18 cellular contexts compared by ENCODE assay signal in the genomic region with DNA sequence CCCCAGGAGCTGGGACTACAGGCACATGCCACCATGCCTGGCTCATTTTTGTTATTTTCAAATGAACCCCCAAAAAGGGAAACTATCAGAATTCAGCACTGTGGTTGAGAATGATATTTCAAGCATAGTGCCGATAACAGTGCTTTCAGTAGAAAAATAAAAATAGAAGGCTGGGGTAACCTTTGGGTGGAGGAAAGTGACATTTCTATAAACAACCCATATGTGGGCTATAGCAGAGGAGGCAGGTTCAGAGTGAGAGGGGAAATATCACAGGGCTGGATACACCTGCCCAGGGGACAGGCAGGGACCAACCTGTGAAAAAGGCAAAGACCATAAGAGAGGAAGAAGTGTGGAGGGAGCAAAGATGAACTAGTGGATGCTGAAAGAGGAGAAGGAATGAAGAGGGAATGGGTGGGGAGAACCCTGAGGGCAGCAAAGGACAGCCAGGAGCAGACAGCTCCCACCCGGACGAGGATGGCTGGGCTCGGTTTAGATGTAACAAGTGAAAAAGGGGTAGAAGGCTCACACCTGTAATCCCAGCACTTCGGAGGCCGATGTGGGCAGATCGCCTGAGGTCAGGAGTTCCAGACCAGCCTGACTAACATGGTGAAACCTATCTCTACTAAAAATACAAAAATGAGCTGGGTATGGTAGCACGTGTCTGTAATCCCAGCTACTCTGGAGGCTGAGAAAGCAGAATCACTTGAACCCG. TPM values are rescaled to one million over a fixed set of nuclear protein-coding genes. Genes with fewer than 3 reads are reported as not detected.
DNase-seq lines count a peak whose midpoint lies in the region; ATAC-seq and TF ChIP-seq lines count a peak whose summit lies in the region.
"Had no signal": no experiment of that assay in that cellular context is flagged by ENCODE, and none has a peak within 500 bp of the region (broad histone marks: within the 10 kb centered on the region; RNA-seq: fewer than 3 reads in every experiment).

No MANE protein-coding gene starts in this region.

- H3K4me1 Mint-ChIP-seq in activated T-helper 2 cell treated with anti-CD3 and anti-CD28 coated beads, Interferon-gamma antibody, Interleukin-2, Interleukin-4, amounts not matched to agents 10 μg/mL and 5 μg/mL and 100 μg/mL, durations not matched to agents 14 hours and 24 hours and 36 hours (ENCODE audit: low read depth) = peaks cover 46% of the 10 kb centered on the region
- H3K4me1 Mint-ChIP-seq in nephron progenitor cell (peaks cover 37% of the 10 kb centered on the region), endothelial cell (ENCODE audit: unreplicated experiment) (peaks cover 6% of the 10 kb centered on the region)

- H3K27ac ChIP-seq in upper lobe of left lung = peak overlapping the region in 2 of 4 donors; percentile 35 to 44

- no peak for TF ChIP-seq EP300 in upper lobe of left lung (IDR thresholded peaks at IDR 0.05)

- intact Hi-C loops in activated T-helper 2 cell treated with anti-CD3 and anti-CD28 coated beads, Interferon-gamma antibody, Interleukin-2, Interleukin-4, amounts not matched to agents 10 μg/mL and 5 μg/mL and 100 μg/mL, durations not matched to agents 14 hours and 24 hours and 36 hours (cut with micrococcal nuclease) = loop anchor here (5.0 kb wide), 1 partner anchor 42 kb away; no protein-coding TSS in a partner anchor

- no peaks in the 10 kb centered on the region for H3K27me3 ChIP-seq in upper lobe of left lung
- H3K27me3 ChIP-seq: left lung, MG63 had no signal

- H3K27ac Mint-ChIP-seq in activated T-helper 2 cell treated with anti-CD3 and anti-CD28 coated beads, Interferon-gamma antibody, Interleukin-2, Interleukin-4, amounts not matched to agents 10 μg/mL and 5 μg/mL and 100 μg/mL, durations not matched to agents 14 hours and 24 hours and 36 hours = peak overlapping the region; percentile 19
- peak overlapping the region; percentile 73 for H3K27ac Mint-ChIP-seq in nephron progenitor cell
- H3K27ac Mint-ChIP-seq in endothelial cell (ENCODE audit: unreplicated experiment) = no peak overlapping the region

- no peak overlapping the region for H3K4me3 Mint-ChIP-seq in activated T-helper 2 cell treated with anti-CD3 and anti-CD28 coated beads, Interferon-gamma antibody, Interleukin-2, Interleukin-4, amounts not matched to agents 10 μg/mL and 5 μg/mL and 100 μg/mL, durations not matched to agents 14 hours and 24 hours and 36 hours (ENCODE audit: low read depth)
- H3K4me3 Mint-ChIP-seq in nephron progenitor cell (no peak overlapping the region), endothelial cell (ENCODE audit: unreplicated experiment) (no peak overlapping the region)
- H3K4me3 Mint-ChIP-seq: CD4-positive, CD25-positive, alpha-beta regulatory T cell; type B pancreatic cell had no signal

- H3K36me3 Mint-ChIP-seq in activated T-helper 2 cell treated with anti-CD3 and anti-CD28 coated beads, Interferon-gamma antibody, Interleukin-2, Interleukin-4, amounts not matched to agents 10 μg/mL and 5 μg/mL and 100 μg/mL, durations not matched to agents 14 hours and 24 hours and 36 hours (ENCODE audit: low read depth) = no peaks in the 10 kb centered on the region
- no peaks in the 10 kb centered on the region for H3K36me3 Mint-ChIP-seq in nephron progenitor cell (ENCODE audit: low read depth)
- peaks cover 7% of the 10 kb centered on the region for H3K36me3 Mint-ChIP-seq in endothelial cell (ENCODE audit: low read depth, unreplicated experiment)
- H3K36me3 Mint-ChIP-seq: CD4-positive, CD25-positive, alpha-beta regulatory T cell; type B pancreatic cell had no signal

- in situ Hi-C loops in G401 (cut with HindIII; ENCODE audit: low sequenced_read_pairs) = no loop called here

- TF ChIP-seq POLR2A in upper lobe of left lung (IDR thresholded peaks at IDR 0.05) = no peak

- H3K36me3 ChIP-seq in upper lobe of left lung = no peaks in the 10 kb centered on the region
- H3K36me3 ChIP-seq: left lung, MG63 had no signal

- 82 to 87% methylated on average over 9 of the region's 9 CpGs for whole genome bisulfite sequencing in upper lobe of left lung, 2 donors

- H3K9me3 ChIP-seq in upper lobe of left lung = no peaks in the 10 kb centered on the region
- H3K9me3 ChIP-seq: left lung had no signal

- peaks cover 14 to 26% (median 22%) of the 10 kb centered on the region in 4 donors for H3K4me1 ChIP-seq in upper lobe of left lung

- H3K4me3 ChIP-seq in upper lobe of left lung = no peak overlapping the region
- H3K4me3 ChIP-seq: left lung, MG63 had no signal

- no peak for DNase-seq in activated T-helper 2 cell treated with anti-CD3 and anti-CD28 coated beads, Interferon-gamma antibody, Interleukin-2, Interleukin-4, amounts not matched to agents 10 μg/mL and 5 μg/mL and 100 μg/mL, durations not matched to agents 14 hours and 24 hours and 36 hours (ENCODE audit: low spot score)
- DNase-seq in nephron progenitor cell = no peak
- DNase-seq in G401 (ENCODE audit: low spot score) = no peak
- no peak for DNase-seq in DMS114 treated with DMSO at 0.1 percent for 48 hours (lab: John Stamatoyannopoulos, UW; ENCODE audit: unreplicated experiment)
- no peak for DNase-seq in endothelial cell (ENCODE audit: low spot score)
- DNase-seq in upper lobe of left lung = no peak
- DNase-seq: activated CD4-positive, alpha-beta T cell treated with anti-CD3 and anti-CD28 coated beads, Interleukin-2, amount 50 U/mL, for 4 hours; activated effector memory CD4-positive, alpha-beta T cell treated with anti-CD3 and anti-CD28 coated beads, Interleukin-2, amount 50 U/mL, for 16 hours; CD4-positive, CD25-positive, alpha-beta regulatory T cell; left lung; MG63; NCI-H2107; Right ventricle myocardium superior; stimulated activated CD4-positive, alpha-beta T cell treated with anti-CD3 and anti-CD28 coated beads, Interleukin-2, amount 100 ng/mL, for 24 hours; stimulated activated CD8-positive, alpha-beta memory T cell treated with anti-CD3 and anti-CD28 coated beads, Interleukin-4, amount 100 ng/mL, for 48 hours had no signal

- peak; percentile 44 for ATAC-seq in GM18867 (IDR thresholded peaks at IDR 0.05; ENCODE audit: unreplicated experiment)
- ATAC-seq in HG02678 (IDR thresholded peaks at IDR 0.05; ENCODE audit: unreplicated experiment) = peak; percentile 40
- ATAC-seq in upper lobe of left lung (ENCODE audit: low FRiP score in 2 of 2) = no peak

- H3K9me3 Mint-ChIP-seq in activated T-helper 2 cell treated with anti-CD3 and anti-CD28 coated beads, Interferon-gamma antibody, Interleukin-2, Interleukin-4, amounts not matched to agents 10 μg/mL and 5 μg/mL and 100 μg/mL, durations not matched to agents 14 hours and 24 hours and 36 hours = no peaks in the 10 kb centered on the region
- peaks cover 6% of the 10 kb centered on the region for H3K9me3 Mint-ChIP-seq in nephron progenitor cell
- no peaks in the 10 kb centered on the region for H3K9me3 Mint-ChIP-seq in endothelial cell (ENCODE audit: unreplicated experiment)
- H3K9me3 Mint-ChIP-seq: CD4-positive, CD25-positive, alpha-beta regulatory T cell; type B pancreatic cell had no signal

- peaks cover 26% of the 10 kb centered on the region for H3K27me3 Mint-ChIP-seq in activated T-helper 2 cell treated with anti-CD3 and anti-CD28 coated beads, Interferon-gamma antibody, Interleukin-2, Interleukin-4, amounts not matched to agents 10 μg/mL and 5 μg/mL and 100 μg/mL, durations not matched to agents 14 hours and 24 hours and 36 hours (ENCODE audit: low read depth)
- H3K27me3 Mint-ChIP-seq in nephron progenitor cell (ENCODE audit: low read depth, poor library complexity) = peaks cover 13% of the 10 kb centered on the region
- H3K27me3 Mint-ChIP-seq in endothelial cell (ENCODE audit: unreplicated experiment) = peaks cover 8% of the 10 kb centered on the region
- H3K27me3 Mint-ChIP-seq: type B pancreatic cell had no signal

- TF ChIP-seq CTCF in nephron progenitor cell (IDR thresholded peaks at IDR 0.05) (no peak), endothelial cell (IDR thresholded peaks at IDR 0.05; ENCODE audit: unreplicated experiment) (no peak), upper lobe of left lung (IDR thresholded peaks at IDR 0.05) (no peak)

RNA-seq across cellular contexts. Expression of a gene that starts 56.5 kb away (rescaled TPM):
- total RNA-seq in activated T-helper 2 cell treated with anti-CD3 and anti-CD28 coated beads, Interferon-gamma antibody, Interleukin-2, Interleukin-4, amounts not matched to agents 10 μg/mL and 5 μg/mL and 100 μg/mL, durations not matched to agents 14 hours and 24 hours and 36 hours = 33.5 and 37.1 TPM in 2 replicates
- total RNA-seq in G401 (2014; rRNA removed; shearing (Covaris generic)) = 6.1 and 10.7 TPM in 2 replicates
- total RNA-seq in endothelial cell (ENCODE audit: unreplicated experiment) (6.2 TPM), upper lobe of left lung (10 to 100 TPM; 32.5 to 71.2 (median 42.8) TPM)

Comparison
In these comparisons a context has a peak if more than half of its experiments do, and no peak if none do; other contexts are left out.
1. ATAC-seq: peak in GM18867 (single experiment) and HG02678 (single experiment); none in upper lobe of left lung (0 of 2).